In the genomic region with DNA sequence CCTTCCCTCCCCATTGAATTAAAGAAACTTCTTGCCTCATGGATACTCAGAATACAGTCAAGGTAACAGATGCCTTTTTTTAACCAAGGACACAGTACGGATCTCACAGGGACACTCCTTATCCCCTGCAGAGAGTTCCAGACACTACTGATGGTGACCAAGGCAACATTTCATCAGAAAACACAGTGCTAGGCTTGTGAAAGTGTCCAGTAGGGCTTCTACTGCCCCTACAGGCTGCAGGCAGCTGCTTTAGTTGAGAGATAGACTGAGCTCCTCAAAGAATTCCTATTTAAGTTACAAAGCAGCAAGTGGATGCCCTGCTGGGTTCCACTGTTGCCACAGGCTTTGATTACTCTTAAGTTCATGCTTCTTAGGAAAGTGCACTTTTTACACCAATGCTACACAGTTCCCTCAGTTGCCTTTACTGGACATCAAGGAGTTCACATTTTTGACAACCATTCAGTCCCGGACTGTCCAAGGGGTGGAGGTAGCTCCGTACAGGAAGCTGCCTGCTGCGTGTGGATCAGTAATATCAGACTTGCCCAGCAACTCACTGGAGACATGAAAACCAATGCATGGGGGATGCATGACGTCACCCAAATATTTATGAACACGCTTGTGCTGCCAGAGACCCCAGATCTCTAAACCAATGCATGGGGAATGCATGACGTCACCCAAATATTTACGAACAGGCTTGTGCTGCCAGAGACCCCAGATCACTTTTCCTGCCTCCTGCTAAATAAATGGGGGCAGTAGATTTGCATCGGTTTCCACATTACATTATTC, we compare ENCODE assay signal across 6 cellular contexts.
A peak's percentile ranks its signal among the peaks of the same experiment; 100 is the strongest.
DNase-seq lines count a peak whose midpoint lies in the region; ATAC-seq, FAIRE-seq and TF ChIP-seq lines count a peak whose summit lies in the region.
"Not testable (repeated sequence)": the region's sequence is repeated elsewhere in the genome, so short reads cannot be mapped to it uniquely, and the experiment has no call there.

No MANE protein-coding gene starts in this region.

- H3K9me3 ChIP-seq in A549: peaks cover 16% of the 10 kb centered on the region
- H3K9me3 ChIP-seq in Panc1 (ENCODE audit: control insufficient read depth, insufficient read depth, low read depth, low read length); gastroesophageal sphincter; neuronal stem cell (replicated peaks in 1 of 2; ENCODE audit: control insufficient read depth in 2 of 2, insufficient read depth in 1 of 2, low read depth in 1 of 2, low read length in 2 of 2); upper lobe of left lung: not testable (repeated sequence)

- in situ Hi-C loops in Panc1 (cut with HindIII; ENCODE audit: low pct_unique_long_range_greater_than_20kb, low sequenced_read_pairs): not testable (repeated sequence)

- POLR2A ChIA-PET in A549 (lab: Yijun Ruan, JAX); Panc1 (lab: Charles Lee): not testable (repeated sequence)

- not testable (repeated sequence) for TF ChIP-seq POLR2A in A549 (IDR thresholded peaks at IDR 0.05; ENCODE audit: low read length); gastroesophageal sphincter (IDR thresholded peaks at IDR 0.05); upper lobe of left lung (IDR thresholded peaks at IDR 0.05)

- ATAC-seq in A549 (peak; percentile 16 to 22; a peak in 2 of 6 replicates), gastroesophageal sphincter (peak; percentile 19), upper lobe of left lung (ENCODE audit: low FRiP score in 2 of 2) (peak; percentile 35 to 73)
- not testable (repeated sequence) for ATAC-seq in Panc1

- not testable (repeated sequence) for H2BK12ac ChIP-seq in neuronal stem cell (ENCODE audit: low read length)

- not testable (repeated sequence) for H3K9ac ChIP-seq in neuronal stem cell (ENCODE audit: low read depth, low read length, poor library complexity)

- not testable (repeated sequence) for H4K8ac ChIP-seq in neuronal stem cell (ENCODE audit: low read depth, low read length)

- not testable (repeated sequence) for H2BK5ac ChIP-seq in neuronal stem cell (ENCODE audit: low read length)

- H3K36me3 ChIP-seq in Panc1 (ENCODE audit: control insufficient read depth, insufficient read depth, low read length); neuronal stem cell (replicated peaks in 1 of 2; ENCODE audit: control insufficient read depth in 2 of 2, insufficient read depth in 2 of 2, low read length in 2 of 2); upper lobe of left lung: not testable (repeated sequence)
- peaks cover 0 to 18% of the 10 kb centered on the region in 2 donors for H3K36me3 ChIP-seq in gastroesophageal sphincter

- TF ChIP-seq RAD21 in A549 (conservative IDR thresholded peaks at IDR 0.05 in 1 of 2, IDR thresholded peaks at IDR 0.05 in 1 of 2): not testable (repeated sequence)

- not testable (repeated sequence) for H3K18ac ChIP-seq in neuronal stem cell (ENCODE audit: low read length)

- not testable (repeated sequence) for TF ChIP-seq EP300 in A549 (IDR thresholded peaks at IDR 0.05); gastroesophageal sphincter (IDR thresholded peaks at IDR 0.05); upper lobe of left lung (IDR thresholded peaks at IDR 0.05)

- H2AK5ac ChIP-seq in neuronal stem cell (ENCODE audit: low read depth, low read length): not testable (repeated sequence)

- not testable (repeated sequence) for H2BK15ac ChIP-seq in neuronal stem cell (ENCODE audit: low read length)

- H3K4ac ChIP-seq in neuronal stem cell (ENCODE audit: low read length): not testable (repeated sequence)

- not testable (repeated sequence) for TF ChIP-seq CTCF in A549 (IDR thresholded peaks at IDR 0.05); gastroesophageal sphincter (IDR thresholded peaks at IDR 0.05); upper lobe of left lung (IDR thresholded peaks at IDR 0.05)
- peak; percentile 38 for TF ChIP-seq CTCF in Panc1 (IDR thresholded peaks at IDR 0.05)

- H2BK120ac ChIP-seq in neuronal stem cell (ENCODE audit: low read depth, low read length): not testable (repeated sequence)

- not testable (repeated sequence) for H3K4me1 ChIP-seq in A549; Panc1 (ENCODE audit: control insufficient read depth, insufficient read depth, low read length); gastroesophageal sphincter; neuronal stem cell (ENCODE audit: control insufficient read depth in 2 of 2, insufficient read depth in 1 of 2, low read depth in 1 of 2, low read length in 2 of 2); upper lobe of left lung

- H3K4me3 ChIP-seq in A549; Panc1 (ENCODE audit: low read depth in 2 of 2, low read length in 2 of 2); gastroesophageal sphincter; neuronal stem cell (ENCODE audit: low read length in 2 of 2); upper lobe of left lung: not testable (repeated sequence)

- DNase-seq in A549 (ENCODE audit: low read depth in 1 of 2, low spot score in 1 of 2) (peak in 1 of 2 experiments; percentile 17), H4 (ENCODE audit: low spot score) (peak; percentile 51)
- DNase-seq in Panc1 (ENCODE audit: low read depth, low spot score); neuronal stem cell (ENCODE audit: low spot score); upper lobe of left lung: not testable (repeated sequence)

- H3K23ac ChIP-seq in neuronal stem cell (ENCODE audit: low read depth, low read length, poor library complexity): not testable (repeated sequence)

- not testable (repeated sequence) for H3K79me1 ChIP-seq in neuronal stem cell (ENCODE audit: low read depth, low read length)

- H3K27ac ChIP-seq in A549: peak overlapping the region in 1 of 2 experiments; percentile 48; a peak in 2 of 6 replicates
- H3K27ac ChIP-seq in Panc1 (ENCODE audit: low read length); gastroesophageal sphincter; neuronal stem cell (replicated peaks; ENCODE audit: low read length); upper lobe of left lung: not testable (repeated sequence)

- CTCF ChIA-PET in A549 (lab: Yijun Ruan, JAX); Panc1 (lab: Charles Lee): not testable (repeated sequence)

- not testable (repeated sequence) for BruUV-seq in Panc1 (replicated peaks; lab: Mats Ljungman, UMichigan)

- H4K91ac ChIP-seq in neuronal stem cell (ENCODE audit: low read depth, low read length, poor library complexity): not testable (repeated sequence)

- H3K4me2 ChIP-seq in A549; neuronal stem cell (ENCODE audit: insufficient read depth, low read length, poor library complexity, severe bottlenecking): not testable (repeated sequence)

- FAIRE-seq in A549 (lab: Jason Lieb, UNC): not testable (repeated sequence)

- intact Hi-C loops in Panc1 (cut with micrococcal nuclease; ENCODE audit: unreplicated experiment): loop anchor here (10.0 kb wide), 1 partner anchor 755 kb away; no protein-coding TSS in a partner anchor

- peak overlapping the region; percentile 37 for H2AFZ ChIP-seq in neuronal stem cell (ENCODE audit: low read length)

- WGBS in A549 (ENCODE audit: missing lambda C conversion rate): 22% methylated on average over 9 of the region's 9 CpGs
- 40% methylated on average over 9 of the region's 9 CpGs for WGBS in gastroesophageal sphincter (ENCODE audit: low coverage in 1 of 2), 2 donors
- WGBS in neuronal stem cell (ENCODE audit: extremely low coverage in 2 of 2, insufficient read length in 2 of 2, insufficient replicate concordance in 1 of 2), 2 donors: no CpG with 5 or more reads among the region's 9 CpGs
- WGBS in upper lobe of left lung, 2 donors: 47% methylated on average over 9 of the region's 9 CpGs

- H3K27me3 ChIP-seq in Panc1 (ENCODE audit: control insufficient read depth, insufficient read depth, low read length); gastroesophageal sphincter; neuronal stem cell (ENCODE audit: control insufficient read depth in 3 of 3, insufficient read depth in 3 of 3, low read depth in 1 of 3, low read length in 3 of 3); upper lobe of left lung: not testable (repeated sequence)

- H3K14ac ChIP-seq in neuronal stem cell (ENCODE audit: low read length): not testable (repeated sequence)
